In genomic region chr18:76981388-76981968, GRCh38 we compare ENCODE assay signal across 12 cellular contexts.
DNase-seq lines count a peak whose midpoint lies in the region; ATAC-seq and TF ChIP-seq lines count a peak whose summit lies in the region.
"Had no signal": no experiment of that assay in that cellular context is flagged by ENCODE, and none has a peak within 500 bp of the region (broad histone marks: within the 10 kb centered on the region; RNA-seq: fewer than 3 reads in every experiment).

No MANE protein-coding gene starts in this region.

- H3K4me3 ChIP-seq in BLaER1, result no peak overlapping the region
- H3K4me3 ChIP-seq: esophagus muscularis mucosa had no signal

- no peak overlapping the region for H3K4me3 Mint-ChIP-seq in activated T-helper 2 cell treated with anti-CD3 and anti-CD28 coated beads, Interferon-gamma antibody, Interleukin-2, Interleukin-4, amounts not matched to agents 10 μg/mL and 5 μg/mL and 100 μg/mL, durations not matched to agents 14 hours and 24 hours and 36 hours (ENCODE audit: low read depth)
- H3K4me3 Mint-ChIP-seq: HFFc6 had no signal

- H3K4me2 ChIP-seq in BLaER1, result peak overlapping the region; percentile 49

- no peaks in the 10 kb centered on the region for H3K9me3 Mint-ChIP-seq in activated T-helper 2 cell treated with anti-CD3 and anti-CD28 coated beads, Interferon-gamma antibody, Interleukin-2, Interleukin-4, amounts not matched to agents 10 μg/mL and 5 μg/mL and 100 μg/mL, durations not matched to agents 14 hours and 24 hours and 36 hours
- H3K9me3 Mint-ChIP-seq: HFFc6 had no signal

- H3K27me3 Mint-ChIP-seq in activated T-helper 2 cell treated with anti-CD3 and anti-CD28 coated beads, Interferon-gamma antibody, Interleukin-2, Interleukin-4, amounts not matched to agents 10 μg/mL and 5 μg/mL and 100 μg/mL, durations not matched to agents 14 hours and 24 hours and 36 hours (ENCODE audit: low read depth), result no peaks in the 10 kb centered on the region

- DNase-seq in activated T-helper 2 cell treated with anti-CD3 and anti-CD28 coated beads, Interferon-gamma antibody, Interleukin-2, Interleukin-4, amounts not matched to agents 10 μg/mL and 5 μg/mL and 100 μg/mL, durations not matched to agents 14 hours and 24 hours and 36 hours (ENCODE audit: low spot score), result peak; percentile 2
- DNase-seq in NOMO-1 (lab: John Stamatoyannopoulos, UW; ENCODE audit: unreplicated experiment in 2 of 2) (no peak), COLO829 (ENCODE audit: low spot score) (no peak), Ammon's horn (ENCODE audit: low spot score) (no peak)
- DNase-seq: HFFc6, midbrain had no signal

- peaks cover 4% of the 10 kb centered on the region for H3K4me1 Mint-ChIP-seq in activated T-helper 2 cell treated with anti-CD3 and anti-CD28 coated beads, Interferon-gamma antibody, Interleukin-2, Interleukin-4, amounts not matched to agents 10 μg/mL and 5 μg/mL and 100 μg/mL, durations not matched to agents 14 hours and 24 hours and 36 hours (ENCODE audit: low read depth)

- no peaks in the 10 kb centered on the region for H3K27me3 ChIP-seq in BLaER1
- H3K27me3 ChIP-seq: esophagus muscularis mucosa had no signal

- H3K36me3 ChIP-seq in BLaER1, result 0 out of 2 replicates have a peak, but pooled peaks cover 3% of the 10 kb centered on the region

- H3K27ac ChIP-seq in BLaER1, result no peak overlapping the region
- H3K27ac ChIP-seq: esophagus muscularis mucosa had no signal

- peaks cover 41% of the 10 kb centered on the region for H3K4me1 ChIP-seq in BLaER1

- no peaks in the 10 kb centered on the region for H4K20me1 ChIP-seq in BLaER1

- H3K36me3 Mint-ChIP-seq in activated T-helper 2 cell treated with anti-CD3 and anti-CD28 coated beads, Interferon-gamma antibody, Interleukin-2, Interleukin-4, amounts not matched to agents 10 μg/mL and 5 μg/mL and 100 μg/mL, durations not matched to agents 14 hours and 24 hours and 36 hours (ENCODE audit: low read depth), result no peaks in the 10 kb centered on the region

- peak; percentile 47 for ATAC-seq in GM19351 (IDR thresholded peaks at IDR 0.05; ENCODE audit: unreplicated experiment)
- ATAC-seq in HG03045 (IDR thresholded peaks at IDR 0.05; ENCODE audit: unreplicated experiment), result peak; percentile 30
- ATAC-seq in SK-N-SH treated with all-trans-retinoic acid at 6 μM for 48 hours, result no peak
- ATAC-seq: Panc1 had no signal

- no peaks in the 10 kb centered on the region for H3K9me3 ChIP-seq in BLaER1
- H3K9me3 ChIP-seq: esophagus muscularis mucosa had no signal

- no peak overlapping the region for H3K9ac ChIP-seq in BLaER1

- intact Hi-C loops in activated T-helper 2 cell treated with anti-CD3 and anti-CD28 coated beads, Interferon-gamma antibody, Interleukin-2, Interleukin-4, amounts not matched to agents 10 μg/mL and 5 μg/mL and 100 μg/mL, durations not matched to agents 14 hours and 24 hours and 36 hours (cut with micrococcal nuclease), result no loop called here

- H3K27ac Mint-ChIP-seq in activated T-helper 2 cell treated with anti-CD3 and anti-CD28 coated beads, Interferon-gamma antibody, Interleukin-2, Interleukin-4, amounts not matched to agents 10 μg/mL and 5 μg/mL and 100 μg/mL, durations not matched to agents 14 hours and 24 hours and 36 hours, result no peak overlapping the region
- H3K27ac Mint-ChIP-seq: HFFc6 had no signal

TF ChIP-seq in SK-N-SH treated with all-trans-retinoic acid at 6 μM for 48 hours, 23 proteins besides CTCF, POLR2A, EP300 and RAD21 (continues in another document):
- no peak for TF ChIP-seq TSHZ2 (CRISPR knock-in tag; IDR thresholded peaks at IDR 0.05)
- TF ChIP-seq BACH2 (CRISPR knock-in tag; IDR thresholded peaks at IDR 0.05; ENCODE audit: borderline replicate concordance), result no peak
- no peak for TF ChIP-seq TCF4 (CRISPR knock-in tag; IDR thresholded peaks at IDR 0.05; ENCODE audit: borderline replicate concordance)
- no peak for TF ChIP-seq ISL1 (CRISPR knock-in tag; IDR thresholded peaks at IDR 0.05)
- no peak for TF ChIP-seq GLIS3 (CRISPR knock-in tag; IDR thresholded peaks at IDR 0.05)
- TF ChIP-seq, protein P1, sequence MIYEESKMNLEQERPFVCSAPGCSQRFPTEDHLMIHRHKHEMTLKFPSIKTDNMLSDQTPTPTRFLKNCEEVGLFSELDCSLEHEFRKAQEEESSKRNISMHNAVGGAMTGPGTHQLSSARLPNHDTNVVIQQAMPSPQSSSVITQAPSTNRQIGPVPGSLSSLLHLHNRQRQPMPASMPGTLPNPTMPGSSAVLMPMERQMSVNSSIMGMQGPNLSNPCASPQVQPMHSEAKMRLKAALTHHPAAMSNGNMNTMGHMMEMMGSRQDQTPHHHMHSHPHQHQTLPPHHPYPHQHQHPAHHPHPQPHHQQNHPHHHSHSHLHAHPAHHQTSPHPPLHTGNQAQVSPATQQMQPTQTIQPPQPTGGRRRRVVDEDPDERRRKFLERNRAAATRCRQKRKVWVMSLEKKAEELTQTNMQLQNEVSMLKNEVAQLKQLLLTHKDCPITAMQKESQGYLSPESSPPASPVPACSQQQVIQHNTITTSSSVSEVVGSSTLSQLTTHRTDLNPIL (CRISPR knock-in tag; IDR thresholded peaks at IDR 0.05; ENCODE audit: low read depth), result no peak
- no peak for TF ChIP-seq ZC3H10 (CRISPR knock-in tag; IDR thresholded peaks at IDR 0.05)
- no peak for TF ChIP-seq ZFP30 (CRISPR knock-in tag; IDR thresholded peaks at IDR 0.05)
- no peak for TF ChIP-seq ZNF565 (CRISPR knock-in tag; conservative IDR thresholded peaks at IDR 0.05; ENCODE audit: low read depth)
- no peak for TF ChIP-seq ARNTL (CRISPR knock-in tag; IDR thresholded peaks at IDR 0.05; ENCODE audit: borderline replicate concordance, low read depth)
- TF ChIP-seq ZNF8 (CRISPR knock-in tag; IDR thresholded peaks at IDR 0.05), result no peak
- TF ChIP-seq RARB (CRISPR knock-in tag; IDR thresholded peaks at IDR 0.05), result no peak
- TF ChIP-seq, protein P2, sequence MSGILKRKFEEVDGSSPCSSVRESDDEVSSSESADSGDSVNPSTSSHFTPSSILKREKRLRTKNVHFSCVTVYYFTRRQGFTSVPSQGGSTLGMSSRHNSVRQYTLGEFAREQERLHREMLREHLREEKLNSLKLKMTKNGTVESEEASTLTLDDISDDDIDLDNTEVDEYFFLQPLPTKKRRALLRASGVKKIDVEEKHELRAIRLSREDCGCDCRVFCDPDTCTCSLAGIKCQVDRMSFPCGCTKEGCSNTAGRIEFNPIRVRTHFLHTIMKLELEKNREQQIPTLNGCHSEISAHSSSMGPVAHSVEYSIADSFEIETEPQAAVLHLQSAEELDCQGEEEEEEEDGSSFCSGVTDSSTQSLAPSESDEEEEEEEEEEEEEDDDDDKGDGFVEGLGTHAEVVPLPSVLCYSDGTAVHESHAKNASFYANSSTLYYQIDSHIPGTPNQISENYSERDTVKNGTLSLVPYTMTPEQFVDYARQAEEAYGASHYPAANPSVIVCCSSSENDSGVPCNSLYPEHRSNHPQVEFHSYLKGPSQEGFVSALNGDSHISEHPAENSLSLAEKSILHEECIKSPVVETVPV (CRISPR knock-in tag; IDR thresholded peaks at IDR 0.05), result no peak
- TF ChIP-seq CSDC2 (CRISPR knock-in tag; IDR thresholded peaks at IDR 0.05), result no peak
- no peak for TF ChIP-seq PPARA (CRISPR knock-in tag; IDR thresholded peaks at IDR 0.05; ENCODE audit: borderline replicate concordance)
- TF ChIP-seq PATZ1 (CRISPR knock-in tag; IDR thresholded peaks at IDR 0.05; ENCODE audit: borderline replicate concordance), result no peak
